ENCODE assay signal across 29 cellular contexts in genomic region chr20:4979841-4980410, GRCh38.
"Had no signal": no experiment of that assay in that cellular context is flagged by ENCODE, and none has a peak within 500 bp of the region (broad histone marks: within the 10 kb centered on the region; RNA-seq: fewer than 3 reads in every experiment).

No MANE protein-coding gene starts in this region.

- H3K27me3 ChIP-seq: breast epithelium, MG63 had no signal

- H3K27ac Mint-ChIP-seq: activated CD4-positive, alpha-beta memory T cell treated with anti-CD3 and anti-CD28 coated beads, Interleukin-2, amount 10 ng/mL, durations not matched to agents 7 days and 5 days; activated CD4-positive, alpha-beta T cell treated with anti-CD3 and anti-CD28 coated beads, Interleukin-2, amount 10 ng/mL, durations not matched to agents 7 days and 5 days; activated naive CD4-positive, alpha-beta T cell treated with anti-CD3 and anti-CD28 coated beads, Interleukin-2, amount 10 ng/mL, durations not matched to agents 7 days and 5 days; activated naive CD8-positive, alpha-beta T cell treated with anti-CD3 and anti-CD28 coated beads for 36 hours; activated T-cell treated with anti-CD3 and anti-CD28 coated beads, Interleukin-2, amount 50 U/mL, for 72 hours; activated T-helper 2 cell treated with anti-CD3 and anti-CD28 coated beads, Interferon-gamma antibody, Interleukin-2, Interleukin-4, amounts not matched to agents 10 μg/mL and 5 μg/mL and 100 μg/mL, durations not matched to agents 14 hours and 24 hours and 36 hours; T-cell had no signal

- FAIRE-seq: TTC549 had no signal

- H3K36me3 ChIP-seq: breast epithelium, MG63 had no signal

- H3K4me3 Mint-ChIP-seq: activated CD4-positive, alpha-beta memory T cell treated with anti-CD3 and anti-CD28 coated beads, Interleukin-2, amount 10 ng/mL, durations not matched to agents 7 days and 5 days; activated CD4-positive, alpha-beta T cell treated with anti-CD3 and anti-CD28 coated beads, Interleukin-2, amount 10 ng/mL, durations not matched to agents 7 days and 5 days; activated naive CD4-positive, alpha-beta T cell treated with anti-CD3 and anti-CD28 coated beads, Interleukin-2, amount 10 ng/mL, durations not matched to agents 7 days and 5 days; activated naive CD8-positive, alpha-beta T cell treated with anti-CD3 and anti-CD28 coated beads for 36 hours; activated T-cell treated with anti-CD3 and anti-CD28 coated beads, Interleukin-2, amount 50 U/mL, for 72 hours; T-cell had no signal

- H3K9ac ChIP-seq: KMS-11 had no signal

- H3K9me3 Mint-ChIP-seq: activated CD4-positive, alpha-beta memory T cell treated with anti-CD3 and anti-CD28 coated beads, Interleukin-2, amount 10 ng/mL, durations not matched to agents 7 days and 5 days; activated CD4-positive, alpha-beta T cell treated with anti-CD3 and anti-CD28 coated beads, Interleukin-2, amount 10 ng/mL, durations not matched to agents 7 days and 5 days; activated naive CD4-positive, alpha-beta T cell treated with anti-CD3 and anti-CD28 coated beads, Interleukin-2, amount 10 ng/mL, durations not matched to agents 7 days and 5 days; activated naive CD8-positive, alpha-beta T cell treated with anti-CD3 and anti-CD28 coated beads for 36 hours; activated T-cell treated with anti-CD3 and anti-CD28 coated beads, Interleukin-2, amount 50 U/mL, for 72 hours; activated T-helper 2 cell treated with anti-CD3 and anti-CD28 coated beads, Interferon-gamma antibody, Interleukin-2, Interleukin-4, amounts not matched to agents 10 μg/mL and 5 μg/mL and 100 μg/mL, durations not matched to agents 14 hours and 24 hours and 36 hours; T-cell had no signal

- H3K4me3 ChIP-seq: breast epithelium, MG63 had no signal

- H3K9me3 ChIP-seq: breast epithelium, MG63 had no signal

- H3K27me3 Mint-ChIP-seq: activated CD4-positive, alpha-beta memory T cell treated with anti-CD3 and anti-CD28 coated beads, Interleukin-2, amount 10 ng/mL, durations not matched to agents 7 days and 5 days; activated CD4-positive, alpha-beta T cell treated with anti-CD3 and anti-CD28 coated beads, Interleukin-2, amount 10 ng/mL, durations not matched to agents 7 days and 5 days; activated naive CD4-positive, alpha-beta T cell treated with anti-CD3 and anti-CD28 coated beads, Interleukin-2, amount 10 ng/mL, durations not matched to agents 7 days and 5 days; activated naive CD8-positive, alpha-beta T cell treated with anti-CD3 and anti-CD28 coated beads for 36 hours; T-cell had no signal

- DNase-seq: activated CD4-positive, alpha-beta memory T cell treated with anti-CD3 and anti-CD28 coated beads, Interleukin-2, amount 10 ng/mL, durations not matched to agents 7 days and 5 days; activated CD4-positive, alpha-beta T cell treated with anti-CD3 and anti-CD28 coated beads, Interleukin-2, amount 10 ng/mL, durations not matched to agents 7 days and 5 days; activated CD4-positive, CD25-positive, alpha-beta regulatory T cell; activated gamma-delta T cell treated with Interleukin-2 at 50 U/mL for 16 hours; activated naive CD4-positive, alpha-beta T cell treated with anti-CD3 and anti-CD28 coated beads, Interleukin-2, amount 10 ng/mL, durations not matched to agents 7 days and 5 days; activated naive CD8-positive, alpha-beta T cell treated with anti-CD3 and anti-CD28 coated beads for 36 hours; activated T-cell treated with anti-CD3 and anti-CD28 coated beads for 4 hours; activated T-cell treated with anti-CD3 and anti-CD28 coated beads, Interleukin-2, amount 50 U/mL, for 72 hours; anterior cingulate cortex; caudate nucleus; MG63; MV-4-11; NCI-H1092 treated with DMSO at 0.1 percent for 48 hours; NCI-H1436; NCI-H1694 treated with DMSO at 0.1 percent for 48 hours; NCI-H2029 treated with DMSO at 0.1 percent for 48 hours; NCI-H345; NCI-H510A; NCI-H526 treated with DMSO at 0.1 percent for 48 hours; NCI-H82; OCI-M1; SHP77 treated with DMSO at 0.1 percent for 48 hours; T-cell; T-helper 2 cell; T1000 had no signal

- H3K4me2 ChIP-seq: KMS-11 had no signal

- H3K27ac ChIP-seq: breast epithelium, KMS-11 had no signal

- ATAC-seq: activated T-cell treated with anti-CD3 and anti-CD28 coated beads, Interleukin-2, amount 50 U/mL, for 72 hours; T-cell had no signal
